Comparison of ENCODE assay signal across 25 cellular contexts in genomic region chr1:114178940-114179339, GRCh38.
DNase-seq lines count a peak whose midpoint lies in the region; ATAC-seq and FAIRE-seq lines count a peak whose summit lies in the region.
"Had no signal": no experiment of that assay in that cellular context is flagged by ENCODE, and none has a peak within 500 bp of the region (broad histone marks: within the 10 kb centered on the region; RNA-seq: fewer than 3 reads in every experiment).

No MANE protein-coding gene starts in this region.

- DNase-seq in NCI-H82 (lab: John Stamatoyannopoulos, UW) = peak; percentile 26
- DNase-seq in NCI-H82 treated with DMSO at 0.1 percent for 48 hours (lab: John Stamatoyannopoulos, UW; ENCODE audit: unreplicated experiment) = no peak
- peak; percentile 87 for DNase-seq in NCI-H1694 treated with DMSO at 0.1 percent for 48 hours (lab: John Stamatoyannopoulos, UW)
- peak; percentile 16 for DNase-seq in RCC 7860 (ENCODE audit: low spot score)
- peak; percentile 82 for DNase-seq in kidney tubule cell (ENCODE audit: low spot score)
- DNase-seq in NCI-H146 treated with DMSO at 0.1 percent for 48 hours (lab: John Stamatoyannopoulos, UW; ENCODE audit: unreplicated experiment) = no peak
- DNase-seq in activated gamma-delta T cell treated with Interleukin-2 at 50 U/mL for 16 hours = no peak
- DNase-seq: C1 segment of cervical spinal cord; Caco-2; CD4-positive, alpha-beta memory T cell; DMS79 treated with DMSO at 0.1 percent for 48 hours; GF-D8; HCEC 1CT; Karpas-422; MV-4-11; NCI-H1436; NCI-H2029; NCI-H2227 treated with DMSO at 0.1 percent for 48 hours; NCI-H510A; SIG-M5 had no signal

- FAIRE-seq in RCC 7860 (lab: Jason Lieb, UNC) = peak; percentile 42
- FAIRE-seq: A204.1, GM12891, H1 had no signal

- no peak for ATAC-seq in HG03432 (IDR thresholded peaks at IDR 0.05; ENCODE audit: unreplicated experiment)
- ATAC-seq: Panc1 had no signal

Comparison
In these comparisons a context has a peak if more than half of its experiments do, and no peak if none do; other contexts are left out.
1. DNase-seq: peak in NCI-H82 (single experiment), NCI-H1694 treated with DMSO at 0.1 percent for 48 hours (single experiment), RCC 7860 (single experiment) and kidney tubule cell (single experiment); none in NCI-H82 treated with DMSO at 0.1 percent for 48 hours (single experiment), NCI-H146 treated with DMSO at 0.1 percent for 48 hours (single experiment) and activated gamma-delta T cell treated with Interleukin-2 at 50 U/mL for 16 hours (single experiment).